Comparison of ENCODE assay signal across 18 cellular contexts in genomic region chr1:191977874-191978273, GRCh38.
DNase-seq lines count a peak whose midpoint lies in the region; ATAC-seq, FAIRE-seq and TF ChIP-seq lines count a peak whose summit lies in the region.
"Had no signal": no experiment of that assay in that cellular context is flagged by ENCODE, and none has a peak within 500 bp of the region (broad histone marks: within the 10 kb centered on the region; RNA-seq: fewer than 3 reads in every experiment).

No MANE protein-coding gene starts in this region.

- TF ChIP-seq RAD21 in HepG2 (CRISPR knock-in tag; IDR thresholded peaks at IDR 0.05) (no peak), K562 (CRISPR knock-in tag; conservative IDR thresholded peaks at IDR 0.05 in 1 of 2, IDR thresholded peaks at IDR 0.05 in 1 of 2) (no peak)

- no peak for ATAC-seq in HepG2
- ATAC-seq in right lobe of liver, result no peak
- ATAC-seq in K562, result no peak

- BruUV-seq in HepG2 (replicated peaks; lab: Mats Ljungman, UMichigan) (no TSS peak), K562 (replicated peaks; lab: Mats Ljungman, UMichigan) (no TSS peak)

- H3K27ac ChIP-seq in HepG2 (ENCODE audit: extremely low read length, insufficient read depth, low read length), result no peak overlapping the region
- no peak overlapping the region for H3K27ac ChIP-seq in right lobe of liver
- H3K27ac ChIP-seq in K562 (ENCODE audit: extremely low read depth, low read depth, low read length), result no peak overlapping the region
- no peak overlapping the region for H3K27ac ChIP-seq in kidney (ENCODE audit: low read depth in 2 of 2, low read length in 2 of 2)
- no peak overlapping the region for H3K27ac ChIP-seq in sigmoid colon
- H3K27ac ChIP-seq: 22Rv1 had no signal

- H3K9ac ChIP-seq in HepG2 (ENCODE audit: insufficient read depth, low read depth, low read length) (no peak overlapping the region), K562 (ENCODE audit: insufficient read depth in 1 of 2, low read depth in 2 of 2, low read length in 2 of 2) (no peak overlapping the region), kidney (ENCODE audit: low read length in 2 of 2) (no peak overlapping the region)

- H4K20me1 ChIP-seq in HepG2 (ENCODE audit: insufficient read depth, low read length), result no peaks in the 10 kb centered on the region
- H4K20me1 ChIP-seq in K562 (replicated peaks; ENCODE audit: control insufficient read depth, insufficient read depth, low read length), result no peaks in the 10 kb centered on the region

- H3K79me2 ChIP-seq in HepG2 (ENCODE audit: insufficient read depth, low read length) (no peaks in the 10 kb centered on the region), K562 (ENCODE audit: control insufficient read depth, insufficient read depth, low read length) (no peaks in the 10 kb centered on the region)

- H2AFZ ChIP-seq in HepG2 (ENCODE audit: low read length), result no peak overlapping the region
- H2AFZ ChIP-seq in K562 (ENCODE audit: low read depth, low read length), result no peak overlapping the region

- H3K27me3 ChIP-seq in HepG2 (ENCODE audit: control insufficient read depth in 1 of 2, insufficient read depth in 2 of 2, low read length in 2 of 2) (no peaks in the 10 kb centered on the region), right lobe of liver (no peaks in the 10 kb centered on the region), K562 (ENCODE audit: control insufficient read depth in 2 of 2, insufficient read depth in 2 of 2, low read length in 2 of 2) (no peaks in the 10 kb centered on the region), sigmoid colon (no peaks in the 10 kb centered on the region)

- TF ChIP-seq POLR2A in HepG2 (IDR thresholded peaks at IDR 0.05; ENCODE audit: insufficient read depth in 1 of 2, low read depth in 2 of 2, low read length in 2 of 2) (no peak), right lobe of liver (IDR thresholded peaks at IDR 0.05) (no peak), K562 (conservative IDR thresholded peaks at IDR 0.05) (no peak), sigmoid colon (IDR thresholded peaks at IDR 0.05) (no peak)

- H3K36me3 ChIP-seq in HepG2 (replicated peaks in 1 of 2; ENCODE audit: control insufficient read depth in 1 of 2, insufficient read depth in 2 of 2, low read length in 2 of 2) (no peaks in the 10 kb centered on the region), right lobe of liver (no peaks in the 10 kb centered on the region), K562 (ENCODE audit: control insufficient read depth, insufficient read depth, low read length) (no peaks in the 10 kb centered on the region), kidney (ENCODE audit: control insufficient read depth in 1 of 2, insufficient read depth in 2 of 2, low read length in 2 of 2) (no peaks in the 10 kb centered on the region), sigmoid colon (no peaks in the 10 kb centered on the region)

- intact Hi-C loops in HepG2 (cut with micrococcal nuclease; ENCODE audit: unreplicated experiment) (no loop called here), right lobe of liver (cut with DNase I) (no loop called here), K562 (cut with micrococcal nuclease) (no loop called here), kidney (cut with DNase I) (no loop called here), sigmoid colon (cut with DNase I) (no loop called here)

- FAIRE-seq in HepG2 (lab: Jason Lieb, UNC) (no peak), K562 (lab: Jason Lieb, UNC) (no peak), kidney (lab: Jason Lieb, UNC) (peak; percentile 32)
- FAIRE-seq: GM12892, H1 had no signal

- H3K4me3 ChIP-seq in HepG2 (replicated peaks in 1 of 3; ENCODE audit: insufficient read depth in 1 of 3, low read depth in 2 of 3, low read length in 3 of 3) (no peak overlapping the region), right lobe of liver (no peak overlapping the region), K562 (no peak overlapping the region), kidney (ENCODE audit: low read length in 2 of 2) (no peak overlapping the region), sigmoid colon (no peak overlapping the region)

- H3K4me1 ChIP-seq in HepG2 (ENCODE audit: insufficient read depth, low read length), result no peaks in the 10 kb centered on the region
- H3K4me1 ChIP-seq in right lobe of liver, result no peaks in the 10 kb centered on the region
- no peaks in the 10 kb centered on the region for H3K4me1 ChIP-seq in K562 (replicated peaks in 1 of 2; ENCODE audit: control insufficient read depth in 2 of 2, insufficient read depth in 2 of 2, low read length in 2 of 2)
- no peaks in the 10 kb centered on the region for H3K4me1 ChIP-seq in kidney (ENCODE audit: control insufficient read depth in 1 of 2, insufficient read depth in 1 of 2, low read depth in 1 of 2, low read length in 2 of 2)
- H3K4me1 ChIP-seq in sigmoid colon, result peaks cover 0 to 12% (median 0%) of the 10 kb centered on the region in 4 donors

- DNase-seq in HepG2 (ENCODE audit: low spot score) (no peak), right lobe of liver (no peak), K562 (ENCODE audit: extremely low read depth in 1 of 4, low spot score in 3 of 4) (no peak), kidney (no peak), ecto neural progenitor cell (ENCODE audit: low spot score) (no peak), sigmoid colon (no peak)
- no peak for DNase-seq in stimulated activated CD4-positive, alpha-beta T cell treated with anti-CD3 and anti-CD28 coated beads, Interleukin-4, amount 100 ng/mL, for 24 hours
- DNase-seq: C1 segment of cervical spinal cord; Calu3; CD4-positive, alpha-beta memory T cell; COR-L47; DMS53; DMS79 treated with DMSO at 0.1 percent for 48 hours; H7; HCEC 1CT had no signal

- H3K4me2 ChIP-seq in HepG2 (ENCODE audit: low read depth, low read length) (no peak overlapping the region), K562 (ENCODE audit: insufficient read depth, low read length) (no peak overlapping the region)

- TF ChIP-seq CTCF in HepG2 (CRISPR knock-in tag; IDR thresholded peaks at IDR 0.05), result no peak
- no peak for TF ChIP-seq CTCF in right lobe of liver (IDR thresholded peaks at IDR 0.05)
- TF ChIP-seq CTCF in K562 (IDR thresholded peaks at IDR 0.05 in 2 of 3, conservative IDR thresholded peaks at IDR 0.05 in 1 of 3; ENCODE audit: insufficient read depth in 2 of 3, low read depth in 1 of 3, low read length in 3 of 3), result no peak
- TF ChIP-seq CTCF in kidney (IDR thresholded peaks at IDR 0.05; ENCODE audit: borderline replicate concordance, extremely low read depth, insufficient read depth), result no peak
- TF ChIP-seq CTCF in sigmoid colon (IDR thresholded peaks at IDR 0.05), result no peak

- CTCF ChIA-PET in HepG2 (lab: Yijun Ruan, JAX; ENCODE audit: low intra/inter-chr PET ratio, low total read pairs) (no interaction called here), K562 (lab: Yijun Ruan, JAX; ENCODE audit: low intra/inter-chr PET ratio) (no interaction called here)

- in situ Hi-C loops in HepG2 (cut with HindIII; ENCODE audit: extremely low pct_ligation_motif_present, low pct_unique_long_range_greater_than_20kb) (no loop called here), K562 (cut with MboI) (no loop called here)

- H3K9me1 ChIP-seq in K562 (ENCODE audit: control insufficient read depth, insufficient read depth, low read length), result no peaks in the 10 kb centered on the region

- TF ChIP-seq EP300 in HepG2 (IDR thresholded peaks at IDR 0.05; ENCODE audit: low read depth in 2 of 2, low read length in 2 of 2), result no peak
- no peak for TF ChIP-seq EP300 in HepG2 (CRISPR knock-in tag; IDR thresholded peaks at IDR 0.05; ENCODE audit: borderline replicate concordance)
- TF ChIP-seq EP300 in K562 (IDR thresholded peaks at IDR 0.05; ENCODE audit: low read length), result no peak
- no peak for TF ChIP-seq EP300 in sigmoid colon (IDR thresholded peaks at IDR 0.05)

- peaks cover 11% of the 10 kb centered on the region for H3K9me3 ChIP-seq in HepG2 (ENCODE audit: low read length)
- no peaks in the 10 kb centered on the region for H3K9me3 ChIP-seq in right lobe of liver
- no peaks in the 10 kb centered on the region; the same call in 1 of the 2 replicates for H3K9me3 ChIP-seq in K562 (replicated peaks; ENCODE audit: control insufficient read depth, insufficient read depth, low read depth, low read length)
- no peaks in the 10 kb centered on the region for H3K9me3 ChIP-seq in kidney (ENCODE audit: control insufficient read depth in 1 of 2, low read length in 2 of 2)
- peaks cover 0 to 4% (median 1%) of the 10 kb centered on the region in 4 donors for H3K9me3 ChIP-seq in sigmoid colon

- POLR2A ChIA-PET in HepG2 (lab: Yijun Ruan, JAX) (no interaction called here), K562 (lab: Yijun Ruan, JAX) (no interaction called here)

TF ChIP-seq in HepG2, 621 proteins besides CTCF, POLR2A, EP300 and RAD21 (continues in another document):
- TF ChIP-seq ZNF207 (IDR thresholded peaks at IDR 0.05; ENCODE audit: borderline replicate concordance), result no peak
- TF ChIP-seq ZNF850 (CRISPR knock-in tag; conservative IDR thresholded peaks at IDR 0.05), result no peak
- no peak for TF ChIP-seq EEA1 (CRISPR knock-in tag; IDR thresholded peaks at IDR 0.05; ENCODE audit: borderline replicate concordance)
- TF ChIP-seq ZNF724P (CRISPR knock-in tag; IDR thresholded peaks at IDR 0.05; ENCODE audit: borderline replicate concordance), result no peak
- TF ChIP-seq MAX (IDR thresholded peaks at IDR 0.05), result no peak
- no peak for TF ChIP-seq ZFP82 (CRISPR knock-in tag; IDR thresholded peaks at IDR 0.05; ENCODE audit: borderline replicate concordance)
- no peak for TF ChIP-seq ZEB1 (IDR thresholded peaks at IDR 0.05; ENCODE audit: insufficient replicate concordance, low read depth)
- peak in 1 of 2 experiments; percentile 58; a peak in 2 of 4 replicates for TF ChIP-seq MAFK (conservative IDR thresholded peaks at IDR 0.05 in 1 of 2, IDR thresholded peaks at IDR 0.05 in 1 of 2; ENCODE audit: low read length in 2 of 2)

TF ChIP-seq in K562, 482 proteins besides CTCF, POLR2A, EP300 and RAD21:
- peak; percentile 61 for TF ChIP-seq MAFG (tag; conservative IDR thresholded peaks at IDR 0.05)
- TF ChIP-seq ZNF780A (CRISPR knock-in tag; IDR thresholded peaks at IDR 0.05), result no peak
- TF ChIP-seq E2F5 (CRISPR knock-in tag; IDR thresholded peaks at IDR 0.05), result no peak
- TF ChIP-seq ZNF316 (IDR thresholded peaks at IDR 0.05), result peak; percentile 92
- peak; percentile 78 for TF ChIP-seq C11orf30 (IDR thresholded peaks at IDR 0.05; ENCODE audit: low read depth)
TF ChIP-seq in K562: peak in this region for 3.

Comparison
In these comparisons a context has a peak if more than half of its experiments do, and no peak if none do; other contexts are left out.
1. Of the 241 proteins assayed by ChIP-seq in both HepG2 and K562: peak only in HepG2: MAFF; only in K562: MAFG; in both: none; in neither: 238; mixed calls (peak in some experiments, not most) for 1.